Comparison of ENCODE assay signal across 8 cellular contexts in the genomic region with DNA sequence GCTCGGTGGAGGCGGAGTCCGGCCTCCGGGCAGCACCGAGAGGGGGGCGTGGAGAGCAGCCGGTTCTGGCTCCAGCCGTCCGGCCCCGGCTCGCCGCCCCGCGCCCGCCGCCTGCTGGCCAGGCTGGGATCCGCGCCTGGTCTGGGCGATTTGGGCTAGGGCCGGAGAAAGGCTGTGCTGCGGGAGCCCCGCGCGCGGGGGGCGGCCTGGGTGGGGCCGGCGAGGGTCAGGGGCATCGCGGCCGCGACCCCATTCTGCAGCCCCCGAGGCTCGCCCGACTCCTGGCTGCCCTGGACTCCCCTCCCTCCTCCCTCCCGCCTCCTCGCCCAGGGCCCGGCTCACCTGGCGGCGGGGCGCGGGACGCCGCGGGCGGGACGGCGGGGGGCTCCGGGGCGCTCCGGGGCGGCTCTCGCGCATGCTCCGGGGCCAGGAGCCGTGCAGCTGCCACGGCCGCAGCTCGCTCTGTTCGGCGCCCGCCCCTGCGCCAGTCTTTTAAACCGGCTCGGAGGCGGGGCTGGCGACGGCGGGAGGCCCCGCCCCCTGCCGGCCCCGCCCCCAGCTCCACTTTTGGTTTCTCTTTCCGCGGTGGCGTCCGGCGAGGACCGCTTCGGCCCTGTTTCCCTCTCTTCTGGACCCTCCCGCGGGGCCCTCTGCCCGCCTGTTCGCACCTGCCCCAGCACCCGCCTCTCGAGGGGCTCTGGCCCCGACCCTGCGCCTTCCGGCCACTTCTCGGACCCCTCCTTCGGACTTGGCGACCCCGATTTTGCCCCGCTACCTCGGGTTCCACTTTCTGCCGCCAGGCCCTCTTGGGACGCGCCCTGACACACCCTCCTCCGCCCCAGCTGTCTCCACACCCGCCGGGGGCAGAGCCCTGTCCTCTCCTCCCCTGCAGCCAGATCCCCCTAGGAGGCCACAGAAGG. TPM values are rescaled to one million over a fixed set of nuclear protein-coding genes. Genes with fewer than 3 reads are reported as not detected.
DNase-seq lines count a peak whose midpoint lies in the region; ATAC-seq and TF ChIP-seq lines count a peak whose summit lies in the region.

TSS of gene SOCS1 (minus strand) at position 468 of the 920 bp plus-strand sequence. CDS start 726 bp downstream, outside the sequence.

- H3K4me3 ChIP-seq in AG09309 (ENCODE audit: control insufficient read depth, low read depth, low read length) = peak within 1 kb of the TSS; percentile 63

- TF ChIP-seq CTCF in AG09309 (IDR thresholded peaks at IDR 0.05; ENCODE audit: control insufficient read depth, insufficient read depth, low read depth, low read length, missing control alignments) = peak; percentile 53
- peak; percentile 99 for TF ChIP-seq CTCF in chondrocyte (IDR thresholded peaks at IDR 0.05)

- DNase-seq in AG09309 (ENCODE audit: low read depth) = peak; percentile 42
- peak; percentile 75 for DNase-seq in NCI-H2196 treated with DMSO at 0.1 percent for 48 hours (lab: John Stamatoyannopoulos, UW; ENCODE audit: unreplicated experiment)
- DNase-seq in chondrocyte (ENCODE audit: low spot score) = no peak
- DNase-seq in stimulated activated CD4-positive, alpha-beta T cell treated with anti-CD3 and anti-CD28 coated beads, Interleukin-1b, Interleukin-23, amount 100 ng/mL, for 1 hour (ENCODE audit: low read depth in 2 of 2) = peak; percentile 81 to 85

- H3K4me1 Mint-ChIP-seq in chondrocyte (ENCODE audit: low read depth) = peaks cover 32% of the 10 kb centered on the region

- peak within 1 kb of the TSS; percentile 99 for H3K27ac Mint-ChIP-seq in chondrocyte (ENCODE audit: unreplicated experiment)

- H3K27me3 ChIP-seq in layer of hippocampus (ENCODE audit: control insufficient read depth, insufficient read depth, low read length) = no peaks in the 10 kb centered on the region

- peaks cover 5% of the 10 kb centered on the region for H3K27me3 Mint-ChIP-seq in chondrocyte (ENCODE audit: low read depth)

- peak within 1 kb of the TSS; percentile 95 for H3K4me3 Mint-ChIP-seq in chondrocyte (ENCODE audit: unreplicated experiment)

- H3K9me3 Mint-ChIP-seq in chondrocyte (ENCODE audit: low read depth) = no peaks in the 10 kb centered on the region

- H3K27ac ChIP-seq in layer of hippocampus (ENCODE audit: low read depth, low read length) = peak within 1 kb of the TSS; percentile 90

- H3K36me3 Mint-ChIP-seq in chondrocyte (ENCODE audit: low read depth) = no peaks in the 10 kb centered on the region

- ATAC-seq in GM18873 (IDR thresholded peaks at IDR 0.05; ENCODE audit: low FRiP score, unreplicated experiment) (peak; percentile 39), HG03108 (IDR thresholded peaks at IDR 0.05; ENCODE audit: unreplicated experiment) (peak; percentile 42)
- peak; percentile 53 to 57 for ATAC-seq in activated CD4-positive, CD25-positive, alpha-beta regulatory T cell treated with anti-CD3 and anti-CD28 coated beads, Interleukin-2, amount 50 U/mL, for 24 hours

RNA-seq across cellular contexts. Expression of gene SOCS1, which starts in this region (rescaled TPM):
- total RNA-seq in chondrocyte = 2.7 to 4.6 TPM (median 3.6 TPM) in 3 replicates
